In the genomic region with DNA sequence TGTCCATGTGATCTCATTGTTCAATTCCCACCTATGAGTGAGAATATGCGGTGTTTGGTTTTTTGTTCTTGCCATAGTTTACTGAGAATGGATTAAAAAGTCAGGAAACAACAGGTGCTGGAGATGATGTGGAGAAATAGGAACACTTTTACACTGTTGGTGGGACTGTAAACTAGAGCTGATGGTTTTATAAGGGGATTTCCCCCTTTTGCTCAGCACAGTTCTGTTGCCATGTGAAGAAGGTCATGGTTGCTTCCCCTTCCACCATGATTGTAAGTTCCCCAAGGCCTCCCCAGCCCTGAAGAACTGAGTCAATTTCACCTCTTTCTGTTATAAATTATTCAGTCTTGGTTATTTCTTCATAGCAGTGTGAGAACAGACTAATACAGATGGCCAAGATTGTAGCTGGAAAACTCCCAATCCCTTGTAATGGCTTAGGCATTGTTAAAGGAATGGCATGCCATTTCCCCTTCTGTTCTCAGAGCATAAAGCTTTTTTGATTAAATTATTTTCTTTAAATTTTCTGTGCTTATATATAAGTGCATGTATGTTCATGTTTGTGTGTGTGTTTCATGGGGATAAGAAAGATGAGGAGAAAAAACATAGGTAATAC, we compare ENCODE assay signal across 18 cellular contexts.
DNase-seq lines count a peak whose midpoint lies in the region; ATAC-seq and TF ChIP-seq lines count a peak whose summit lies in the region.
"Had no signal": no experiment of that assay in that cellular context is flagged by ENCODE, and none has a peak within 500 bp of the region (broad histone marks: within the 10 kb centered on the region; RNA-seq: fewer than 3 reads in every experiment).

No MANE protein-coding gene starts in this region.

- H3K9ac ChIP-seq in H9 (ENCODE audit: extremely low read depth, insufficient read length, low read length): no peak overlapping the region

- no peaks in the 10 kb centered on the region for H3K79me1 ChIP-seq in H9 (ENCODE audit: insufficient read depth, low read depth, low read length, poor library complexity, severe bottlenecking)

- H3K4me1 ChIP-seq in CD8-positive, alpha-beta T cell (ENCODE audit: insufficient read depth, low read length): peaks cover 4% of the 10 kb centered on the region
- H3K4me1 ChIP-seq in H9 (ENCODE audit: insufficient read depth, low read length): no peaks in the 10 kb centered on the region
- peaks cover 3% of the 10 kb centered on the region for H3K4me1 ChIP-seq in CD8-positive, alpha-beta memory T cell (ENCODE audit: insufficient read depth, low read length)
- H3K4me1 ChIP-seq: Peyer's patch had no signal

- CTCF ChIA-PET in CD8-positive, alpha-beta T cell (lab: Charles Lee): interaction anchor here (1.3 to 1.4 kb wide), 2 partner anchors 9 to 11 kb away, joined by 3 read pairs; no protein-coding TSS in a partner anchor
- CTCF ChIA-PET in CD8-positive, alpha-beta memory T cell (lab: Charles Lee): interaction anchor here (1.3 kb wide), 1 partner anchor 33 kb away, joined by 3 read pairs; no protein-coding TSS in a partner anchor

- no peak overlapping the region for H3K4ac ChIP-seq in H9 (ENCODE audit: low read depth, low read length)

- no peaks in the 10 kb centered on the region for H3K23me2 ChIP-seq in H9 (ENCODE audit: insufficient read length, low read depth, low read length, poor library complexity, severe bottlenecking)

- no peaks in the 10 kb centered on the region for H3K27me3 ChIP-seq in CD8-positive, alpha-beta T cell (ENCODE audit: insufficient read depth, low read length)
- H3K27me3 ChIP-seq in H9 (ENCODE audit: insufficient read depth, low read length): no peaks in the 10 kb centered on the region
- H3K27me3 ChIP-seq in CD8-positive, alpha-beta memory T cell (ENCODE audit: insufficient read depth, low read length, poor library complexity, severe bottlenecking): no peaks in the 10 kb centered on the region
- H3K27me3 ChIP-seq: Peyer's patch had no signal

- H2AFZ ChIP-seq in H9 (ENCODE audit: low read length): no peak overlapping the region

- no peak overlapping the region for H3K23ac ChIP-seq in H9 (ENCODE audit: insufficient read length, low read depth, low read length)

- no peak overlapping the region for H4K91ac ChIP-seq in H9 (ENCODE audit: insufficient read length, low read depth, low read length)

- no peaks in the 10 kb centered on the region for H3K36me3 ChIP-seq in CD8-positive, alpha-beta T cell (ENCODE audit: insufficient read depth, low read length)
- H3K36me3 ChIP-seq in CD8-positive, alpha-beta memory T cell (ENCODE audit: insufficient read depth, low read length): no peaks in the 10 kb centered on the region
- H3K36me3 ChIP-seq: Peyer's patch had no signal

- no peak overlapping the region for H3K4me3 Mint-ChIP-seq in CD8-positive, alpha-beta T cell
- no peak overlapping the region for H3K4me3 Mint-ChIP-seq in activated T-helper 17 cell treated with anti-CD3 and anti-CD28 coated beads, Interleukin-2, amount 50 U/mL, for 72 hours
- no peak overlapping the region for H3K4me3 Mint-ChIP-seq in H9
- peak overlapping the region in 1 of 7 donors; percentile 52 for H3K4me3 Mint-ChIP-seq in CD8-positive, alpha-beta memory T cell

- H4K8ac ChIP-seq in H9 (replicated peaks; ENCODE audit: insufficient read length, low read depth, low read length): no peak overlapping the region

- no peak for TF ChIP-seq CTCF in AG09309 (IDR thresholded peaks at IDR 0.05; ENCODE audit: control insufficient read depth, insufficient read depth, low read depth, low read length, missing control alignments)
- TF ChIP-seq CTCF in CD8-positive, alpha-beta T cell (IDR thresholded peaks at IDR 0.05): no peak
- no peak for TF ChIP-seq CTCF in H9 (conservative IDR thresholded peaks at IDR 0.05)

- no CpG with 5 or more reads among the region's 1 CpG for WGBS in H9 (ENCODE audit: extremely low coverage, insufficient read length, low lambda C conversion rate)

- no peak overlapping the region for H4K5ac ChIP-seq in H9 (ENCODE audit: insufficient read length, low read depth, low read length)

- H3K14ac ChIP-seq in H9 (ENCODE audit: insufficient read depth, low read length): no peak overlapping the region

- H2BK5ac ChIP-seq in H9 (ENCODE audit: insufficient read length, low read length): no peak overlapping the region

- no peak overlapping the region for H2BK15ac ChIP-seq in H9 (ENCODE audit: low read depth, low read length)

- H3K79me2 ChIP-seq in H9 (ENCODE audit: insufficient read depth, low read length): no peaks in the 10 kb centered on the region

- H3K36me3 Mint-ChIP-seq in CD8-positive, alpha-beta T cell: peaks cover 23% of the 10 kb centered on the region
- H3K36me3 Mint-ChIP-seq in activated T-helper 17 cell treated with anti-CD3 and anti-CD28 coated beads, Interleukin-2, amount 50 U/mL, for 72 hours (ENCODE audit: low read depth): no peaks in the 10 kb centered on the region
- peaks cover 0 to 2% (median 0%) of the 10 kb centered on the region in 3 experiments; a peak in 2 of 7 replicates for H3K36me3 Mint-ChIP-seq in H9 (ENCODE audit: insufficient read depth in 1 of 3, low read depth in 3 of 3)
- peaks cover 0 to 5% (median 2%) of the 10 kb centered on the region in 3 donors for H3K36me3 Mint-ChIP-seq in CD8-positive, alpha-beta memory T cell

- no peak overlapping the region for H3K4me3 ChIP-seq in AG09309 (ENCODE audit: control insufficient read depth, low read depth, low read length)
- no peak overlapping the region for H3K4me3 ChIP-seq in CD8-positive, alpha-beta T cell (ENCODE audit: low read depth, low read length)
- no peak overlapping the region for H3K4me3 ChIP-seq in CD8-positive, alpha-beta memory T cell (ENCODE audit: low read length)
- H3K4me3 ChIP-seq: Peyer's patch, SK-N-MC had no signal

- POLR2A ChIA-PET in CD8-positive, alpha-beta T cell (lab: Charles Lee): no interaction called here
- POLR2A ChIA-PET in CD8-positive, alpha-beta memory T cell (lab: Charles Lee): no interaction called here

- peaks cover 5% of the 10 kb centered on the region for H3K9me3 Mint-ChIP-seq in CD8-positive, alpha-beta T cell
- H3K9me3 Mint-ChIP-seq in activated T-helper 17 cell treated with anti-CD3 and anti-CD28 coated beads, Interleukin-2, amount 50 U/mL, for 72 hours: no peaks in the 10 kb centered on the region
- peaks cover 3 to 4% of the 10 kb centered on the region in 2 experiments; a peak in 3 of 5 replicates for H3K9me3 Mint-ChIP-seq in H9
- H3K9me3 Mint-ChIP-seq in CD8-positive, alpha-beta memory T cell: peaks cover 0 to 2% (median 0%) of the 10 kb centered on the region in 5 donors

- H4K20me1 ChIP-seq in H9 (ENCODE audit: control insufficient read depth, insufficient read depth, insufficient read length): no peaks in the 10 kb centered on the region

- H3K9me3 ChIP-seq in CD8-positive, alpha-beta T cell (ENCODE audit: low read length): no peaks in the 10 kb centered on the region
- no peaks in the 10 kb centered on the region for H3K9me3 ChIP-seq in H9 (ENCODE audit: control insufficient read depth, low read depth, low read length)
- no peaks in the 10 kb centered on the region for H3K9me3 ChIP-seq in CD8-positive, alpha-beta memory T cell (ENCODE audit: low read length)
- H3K9me3 ChIP-seq: Peyer's patch had no signal

- peak overlapping the region; percentile 56 for H3K27ac Mint-ChIP-seq in CD8-positive, alpha-beta T cell
- no peak overlapping the region for H3K27ac Mint-ChIP-seq in activated T-helper 17 cell treated with anti-CD3 and anti-CD28 coated beads, Interleukin-2, amount 50 U/mL, for 72 hours
- H3K27ac Mint-ChIP-seq in H9: no peak overlapping the region
- H3K27ac Mint-ChIP-seq in CD8-positive, alpha-beta memory T cell: no peak overlapping the region

- intact Hi-C loops in CD8-positive, alpha-beta T cell (cut with DNase I, micrococcal nuclease): loop anchor here in 1 of 2 experiments (10.0 kb wide), 1 partner anchor 559 kb away; a partner anchor contains a TSS
- intact Hi-C loops in cardiac septum (cut with DNase I): no loop called here

- no peak for ATAC-seq in CD8-positive, alpha-beta T cell
- ATAC-seq in activated T-helper 17 cell treated with anti-CD3 and anti-CD28 coated beads, Interleukin-2, amount 50 U/mL, for 72 hours (replicated peaks): peak; percentile 69

- H2BK12ac ChIP-seq in H9 (ENCODE audit: insufficient read length, low read depth, low read length): no peak overlapping the region

- no peak overlapping the region for H2AK5ac ChIP-seq in H9 (ENCODE audit: insufficient read length, low read length)

- H3K27me3 Mint-ChIP-seq in CD8-positive, alpha-beta T cell (ENCODE audit: low read depth): no peaks in the 10 kb centered on the region
- no peaks in the 10 kb centered on the region for H3K27me3 Mint-ChIP-seq in activated T-helper 17 cell treated with anti-CD3 and anti-CD28 coated beads, Interleukin-2, amount 50 U/mL, for 72 hours
- no peaks in the 10 kb centered on the region for H3K27me3 Mint-ChIP-seq in H9 (ENCODE audit: low read depth)
- no peaks in the 10 kb centered on the region for H3K27me3 Mint-ChIP-seq in CD8-positive, alpha-beta memory T cell
- H3K27me3 Mint-ChIP-seq: CD4-positive, CD25-positive, alpha-beta regulatory T cell had no signal

- peaks cover 47% of the 10 kb centered on the region for H3K4me1 Mint-ChIP-seq in CD8-positive, alpha-beta T cell (ENCODE audit: low read depth)
- H3K4me1 Mint-ChIP-seq in activated T-helper 17 cell treated with anti-CD3 and anti-CD28 coated beads, Interleukin-2, amount 50 U/mL, for 72 hours: no peaks in the 10 kb centered on the region
- H3K4me1 Mint-ChIP-seq in H9: no peaks in the 10 kb centered on the region
- peaks cover 0 to 35% (median 0%) of the 10 kb centered on the region in 3 donors for H3K4me1 Mint-ChIP-seq in CD8-positive, alpha-beta memory T cell

- no peak overlapping the region for H2BK20ac ChIP-seq in H9 (ENCODE audit: low read depth, low read length, poor library complexity, severe bottlenecking)

- H2BK120ac ChIP-seq in H9 (ENCODE audit: low read depth, low read length, poor library complexity, severe bottlenecking): no peak overlapping the region

- no peak overlapping the region for H3K4me2 ChIP-seq in H9 (ENCODE audit: insufficient read depth, insufficient read length, low read length)

- H3K18ac ChIP-seq in H9 (ENCODE audit: insufficient read length, low read depth, low read length): no peak overlapping the region

- H3K56ac ChIP-seq in H9 (ENCODE audit: insufficient read length, low read depth, low read length): no peak overlapping the region

- no peak overlapping the region for H3K27ac ChIP-seq in CD8-positive, alpha-beta T cell (ENCODE audit: low read depth, low read length)
- H3K27ac ChIP-seq in H9 (ENCODE audit: insufficient read length, low read depth, low read length): no peak overlapping the region
- H3K27ac ChIP-seq in CD8-positive, alpha-beta memory T cell (ENCODE audit: low read depth, low read length): no peak overlapping the region
- H3K27ac ChIP-seq: Peyer's patch, SK-N-MC had no signal

- peak; percentile 16 for DNase-seq in AG09309 (ENCODE audit: low read depth)
- no peak for DNase-seq in CD8-positive, alpha-beta T cell
- DNase-seq in fibroblast of peridontal ligament (ENCODE audit: extremely low read depth): peak; percentile 56
- DNase-seq in H9: no peak
- DNase-seq in NK-92 treated with Interleukin-12 subunit alpha and Interleukin-12 subunit beta, amount 100 ng/mL, for 24 hours (lab: John Stamatoyannopoulos, UW): no peak
- DNase-seq in cardiac septum (ENCODE audit: low spot score): no peak
- no peak for DNase-seq in CD8-positive, alpha-beta memory T cell
- DNase-seq: Calu3; CD4-positive, CD25-positive, alpha-beta regulatory T cell; DMS53; NCI-H1048; NCI-H1436 treated with DMSO at 0.1 percent for 48 hours; NCI-H2081; NCI-H524 treated with DMSO at 0.1 percent for 48 hours; Peyer's patch; Right ventricle myocardium superior had no signal

- H3T11ph ChIP-seq in H9 (ENCODE audit: low read length): no peak overlapping the region

Comparison
In these comparisons a context has a peak if more than half of its experiments do, and no peak if none do; other contexts are left out.
1. DNase-seq: peak in AG09309 (single experiment) and fibroblast of peridontal ligament (single experiment); none in CD8-positive, alpha-beta T cell (0 of 7), H9 (single experiment), NK-92 treated with Interleukin-12 subunit alpha and Interleukin-12 subunit beta, amount 100 ng/mL, for 24 hours (single experiment), cardiac septum (single experiment) and CD8-positive, alpha-beta memory T cell (0 of 5).